ENCODE assay signal across 1 cellular context in genomic region chr1:31791131-31791858, GRCh38.
TF ChIP-seq lines count a peak whose summit lies in the region.

No MANE protein-coding gene starts in this region.

TF ChIP-seq in H1, 55 proteins besides CTCF, POLR2A, EP300 and RAD21:
- TF ChIP-seq HDAC2 (IDR thresholded peaks at IDR 0.05; ENCODE audit: borderline replicate concordance in 1 of 2, low read depth in 2 of 2, low read length in 2 of 2) (no peak), SIX5 (IDR thresholded peaks at IDR 0.05; ENCODE audit: low read depth, low read length) (no peak), TEAD4 (IDR thresholded peaks at IDR 0.05; ENCODE audit: low read depth, low read length) (no peak), SUZ12 (IDR thresholded peaks at IDR 0.05; ENCODE audit: low read length) (no peak), HDAC6 (IDR thresholded peaks at IDR 0.05; ENCODE audit: low read depth, low read length) (no peak)
